5 cellular contexts compared by ENCODE assay signal in genomic region chr1:67207398-67207797, GRCh38. TPM values are rescaled to one million over a fixed set of nuclear protein-coding genes. Genes with fewer than 3 reads are reported as not detected.
"Had no signal": no experiment of that assay in that cellular context is flagged by ENCODE, and none has a peak within 500 bp of the region (broad histone marks: within the 10 kb centered on the region; RNA-seq: fewer than 3 reads in every experiment).

No MANE protein-coding gene starts in this region.

RNA-seq across cellular contexts. Expression of gene IL23R, which starts 41.1 kb away (rescaled TPM):
- total RNA-seq: NCI-H460, PC-3, Right ventricle myocardium superior, SJSA1 had no signal
- polyA plus RNA-seq: SK-N-SH had no signal
